ENCODE assay signal across 8 cellular contexts in genomic region chr3:184261270-184262165, GRCh38. TPM values are rescaled to one million over a fixed set of nuclear protein-coding genes. Genes with fewer than 3 reads are reported as not detected.
DNase-seq lines count a peak whose midpoint lies in the region; ATAC-seq, FAIRE-seq and TF ChIP-seq lines count a peak whose summit lies in the region.

CAMK2N2 (minus strand) TSS chr3:184261553; CDS start chr3:184261285, 268 bp downstream.

- H3K27ac ChIP-seq in CD4-positive, alpha-beta memory T cell (ENCODE audit: low read depth, low read length) = no peak within 1 kb of the TSS
- no peak within 1 kb of the TSS for H3K27ac ChIP-seq in keratinocyte (ENCODE audit: control insufficient read depth, insufficient read depth, low read length)

- FAIRE-seq in keratinocyte (lab: Jason Lieb, UNC) = no peak

- peaks cover 0 to 2% (median 0%) of the 10 kb centered on the region in 8 donors for H3K9me3 Mint-ChIP-seq in CD4-positive, alpha-beta memory T cell

- H3K36me3 Mint-ChIP-seq in CD4-positive, alpha-beta memory T cell = peaks cover 3% of the 10 kb centered on the region in 2 donors

- peaks cover 3 to 10% of the 10 kb centered on the region in 2 donors for H3K27me3 Mint-ChIP-seq in CD4-positive, alpha-beta memory T cell

- H2AFZ ChIP-seq in keratinocyte (ENCODE audit: control insufficient read depth, low read length) = peak within 1 kb of the TSS; percentile 43

- H3K4me3 ChIP-seq in CD4-positive, alpha-beta memory T cell (ENCODE audit: low read length in 2 of 2) = peak within 1 kb of the TSS; percentile 52 to 61
- H3K4me3 ChIP-seq in WI38 (ENCODE audit: low read depth, low read length) (peak within 1 kb of the TSS; percentile 54), keratinocyte (ENCODE audit: control insufficient read depth in 2 of 3, extremely low read depth in 1 of 3, insufficient read depth in 2 of 3, low read depth in 1 of 3, low read length in 3 of 3) (peak within 1 kb of the TSS; percentile 39 to 59 (median 58))

- H3K27ac Mint-ChIP-seq in CD4-positive, alpha-beta memory T cell = peak within 1 kb of the TSS; percentile 0 to 90 (median 68)

- POLR2A ChIA-PET in CD4-positive, alpha-beta memory T cell (lab: Charles Lee; ENCODE audit: partially characterized antibody) = interaction anchor here (1.4 to 3.6 kb wide), 2 partner anchors 11 to 13 kb away, joined by 4 to 16 read pairs; partner anchors contain the start of genes ALG3 and EEF1AKMT4

- no peaks in the 10 kb centered on the region for H3K79me2 ChIP-seq in keratinocyte (ENCODE audit: control insufficient read depth, insufficient read depth, low read length)

- no peaks in the 10 kb centered on the region for H3K9me3 ChIP-seq in CD4-positive, alpha-beta memory T cell (ENCODE audit: control insufficient read depth in 1 of 2, low read length in 2 of 2)
- H3K9me3 ChIP-seq in keratinocyte (ENCODE audit: control insufficient read depth, low read depth, low read length) = no peaks in the 10 kb centered on the region

- TF ChIP-seq CTCF in WI38 (IDR thresholded peaks at IDR 0.05; ENCODE audit: low read depth, low read length) (no peak), keratinocyte (optimal IDR thresholded peaks at IDR 0.05 in 1 of 3, IDR thresholded peaks at IDR 0.05 in 1 of 3, conservative IDR thresholded peaks at IDR 0.05 in 1 of 3; ENCODE audit: extremely low read depth in 1 of 3, insufficient read depth in 2 of 3, low read length in 3 of 3) (no peak)

- CTCF ChIA-PET in CD4-positive, alpha-beta memory T cell (lab: Charles Lee; ENCODE audit: partially characterized antibody) = interaction anchor here (0.8 to 1.8 kb wide), 3 partner anchors 10 to 34 kb away, joined by 3 to 5 read pairs (median 3); partner anchors contain the start of gene EEF1AKMT4

- no peaks in the 10 kb centered on the region for H3K9me1 ChIP-seq in keratinocyte (ENCODE audit: control insufficient read depth, extremely low read depth, insufficient read depth, low read length)

- H3K9ac ChIP-seq in keratinocyte (ENCODE audit: control insufficient read depth, extremely low read depth, insufficient read depth, low read length) = peak within 1 kb of the TSS; percentile 50

- H3K4me2 ChIP-seq in keratinocyte (ENCODE audit: control insufficient read depth, extremely low read depth, insufficient read depth, low read depth, low read length) = peak within 1 kb of the TSS; percentile 81

- H3K27me3 ChIP-seq in CD4-positive, alpha-beta memory T cell (ENCODE audit: insufficient read depth, low read length) = no peaks in the 10 kb centered on the region
- peaks cover 22% of the 10 kb centered on the region for H3K27me3 ChIP-seq in keratinocyte (ENCODE audit: control insufficient read depth, extremely low read depth, insufficient read depth, low read length)

- H3K4me3 Mint-ChIP-seq in CD4-positive, alpha-beta memory T cell = peak within 1 kb of the TSS; percentile 86 to 94 (median 90)

- intact Hi-C loops in CD4-positive, alpha-beta memory T cell (cut with micrococcal nuclease) = loop anchor here (2.0 kb wide), 1 partner anchor 37 kb away; the partner anchor contains the start of gene PSMD2

- ATAC-seq in HG02623 (IDR thresholded peaks at IDR 0.05; ENCODE audit: unreplicated experiment) = peak; percentile 48
- no peak for ATAC-seq in HG02588 (IDR thresholded peaks at IDR 0.05; ENCODE audit: unreplicated experiment)

- H3K4me1 ChIP-seq in CD4-positive, alpha-beta memory T cell (ENCODE audit: insufficient read depth, low read length) = peaks cover 25% of the 10 kb centered on the region
- H3K4me1 ChIP-seq in keratinocyte (ENCODE audit: control insufficient read depth, extremely low read depth, insufficient read depth, low read length) = peaks cover 13% of the 10 kb centered on the region

- dilution Hi-C loops in keratinocyte (cut with MboI; ENCODE audit: extremely low pct_ligation_motif_present, low sequenced_read_pairs) = no loop called here

- H3K4me1 Mint-ChIP-seq in CD4-positive, alpha-beta memory T cell = peaks cover 14 to 35% (median 18%) of the 10 kb centered on the region in 4 donors

- no peaks in the 10 kb centered on the region for H3K36me3 ChIP-seq in CD4-positive, alpha-beta memory T cell (ENCODE audit: insufficient read depth, low read length)
- peaks cover 4 to 6% of the 10 kb centered on the region in 2 experiments for H3K36me3 ChIP-seq in keratinocyte (ENCODE audit: control insufficient read depth in 2 of 2, extremely low read depth in 1 of 2, insufficient read depth in 2 of 2, low read length in 2 of 2)

- peak; percentile 31 to 71 (median 36) for DNase-seq in CD4-positive, alpha-beta memory T cell
- peak; percentile 89 for DNase-seq in NCI-H2171 treated with DMSO at 0.1 percent for 48 hours (lab: John Stamatoyannopoulos, UW)
- peak; percentile 76 for DNase-seq in cerebellar cortex (ENCODE audit: low spot score)
- DNase-seq in keratinocyte (ENCODE audit: low read depth, low spot score) = no peak
- peak; percentile 55 for DNase-seq in stimulated activated CD4-positive, alpha-beta T cell treated with anti-CD3 and anti-CD28 coated beads, Interleukin-12 subunit alpha, Interleukin-12 subunit beta, amount 100 ng/mL, for 4 hours

- no peaks in the 10 kb centered on the region for H4K20me1 ChIP-seq in keratinocyte (ENCODE audit: control insufficient read depth, extremely low read depth, insufficient read depth, low read length)

RNA-seq across cellular contexts. Expression of gene CAMK2N2, which starts in this region (rescaled TPM):
- total RNA-seq in CD4-positive, alpha-beta memory T cell = under 1 TPM in 1 of 2 experiments, not detected in 1; 0.25 TPM
- polyA plus RNA-seq in CD4-positive, alpha-beta memory T cell = not detected
- 0.06 to 0.29 TPM (median 0.18 TPM) in 3 replicates for polyA plus RNA-seq in keratinocyte
- not detected for polyA plus RNA-seq in keratinocyte (2011; ENCODE audit: low read depth)
- polyA plus RNA-seq in keratinocyte (2011; cell fraction: cytosol; rRNA removed) = 0.13 and 0.27 TPM in 2 replicates
- polyA plus RNA-seq in keratinocyte (2011; cell fraction: nucleus; rRNA removed) = 0.11 and 0.13 TPM in 2 replicates
- polyA plus RNA-seq in keratinocyte (2012; ENCODE audit: low replicate concordance) = 0.60 TPM in 1 of 2 replicates, not detected in the other
- polyA minus RNA-seq in keratinocyte = 0.16 to 0.30 TPM in 2 of 3 replicates, not detected in the other
- polyA minus RNA-seq in keratinocyte (2011; cell fraction: cytosol; rRNA and poly(A)+ RNA removed) = not detected
- not detected in 2 replicates for polyA minus RNA-seq in keratinocyte (2011; cell fraction: nucleus; rRNA and poly(A)+ RNA removed)

Comparison
In these comparisons a context has a peak if more than half of its experiments do, and no peak if none do; other contexts are left out.
1. Peak in DNase-seq and H3K4me3 ChIP-seq in CD4-positive, alpha-beta memory T cell; RNA of the gene not detected or under 1 TPM.